1 cellular context compared by ENCODE assay signal in genomic region chr19:41866284-41866683, GRCh38.
TF ChIP-seq lines count a peak whose summit lies in the region.

No MANE protein-coding gene starts in this region.

TF ChIP-seq in GM23338, 12 proteins besides CTCF, POLR2A, EP300 and RAD21 (continued from another document):
- TF ChIP-seq POLR2AphosphoS5 (IDR thresholded peaks at IDR 0.05; ENCODE audit: low read depth) (no peak), REST (IDR thresholded peaks at IDR 0.05; ENCODE audit: unreplicated experiment) (no peak), ETS1 (IDR thresholded peaks at IDR 0.05) (no peak)
